Comparison of ENCODE assay signal across 23 cellular contexts in the genomic region with DNA sequence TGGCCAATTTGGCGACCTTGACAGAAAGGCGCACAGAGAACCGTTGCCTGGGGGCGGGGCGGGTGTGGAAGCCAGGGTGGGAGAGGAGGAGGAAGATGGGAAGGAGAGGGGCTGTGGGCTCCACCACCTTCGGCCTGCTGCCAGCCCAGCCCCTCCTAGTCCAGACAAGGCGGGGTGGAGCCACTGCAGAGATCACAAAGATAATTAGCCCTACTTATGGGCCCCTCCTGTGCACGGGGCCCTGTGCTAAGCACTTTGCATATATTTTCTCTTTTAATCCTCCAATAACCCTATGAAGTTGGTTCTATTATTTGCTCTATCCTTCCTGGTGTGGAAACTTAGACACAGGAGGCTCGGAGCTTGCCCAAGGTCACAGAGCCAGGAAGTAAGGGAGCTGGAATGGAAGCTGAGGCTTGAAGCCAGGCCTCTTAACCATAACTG. TPM values are rescaled to one million over a fixed set of nuclear protein-coding genes. Genes with fewer than 3 reads are reported as not detected.
"Had no signal": no experiment of that assay in that cellular context is flagged by ENCODE, and none has a peak within 500 bp of the region (broad histone marks: within the 10 kb centered on the region; RNA-seq: fewer than 3 reads in every experiment).

No MANE protein-coding gene starts in this region.

- H3K27ac ChIP-seq: brain microvascular endothelial cell, coronary artery, foreskin keratinocyte, left lung, parathyroid adenoma, sigmoid colon, tibial nerve, vagina had no signal

- DNase-seq: activated B cell treated with CpG ODN at 0.5 μM for 24 hours; activated CD4-positive, alpha-beta memory T cell treated with anti-CD3 and anti-CD28 coated beads, Interleukin-2, amount 10 ng/mL, durations not matched to agents 7 days and 5 days; activated CD4-positive, alpha-beta T cell treated with anti-CD3 and anti-CD28 coated beads for 48 hours; activated CD8-positive, alpha-beta memory T cell treated with anti-CD3 and anti-CD28 coated beads, Interleukin-2, amount 10 ng/mL, durations not matched to agents 7 days and 5 days; activated naive CD8-positive, alpha-beta T cell treated with anti-CD3 and anti-CD28 coated beads, Interleukin-2, amount 10 ng/mL, durations not matched to agents 7 days and 5 days; brain microvascular endothelial cell; central memory CD4-positive, alpha-beta T cell; foreskin keratinocyte; glutamatergic neuron; hypothalamus; kidney; left lung; mammary epithelial cell; sigmoid colon; stimulated activated naive CD4-positive, alpha-beta T cell; T-cell had no signal

- H3K9ac ChIP-seq: parathyroid adenoma had no signal

- H3K4me1 ChIP-seq: foreskin keratinocyte, parathyroid adenoma had no signal

- H3K27me3 ChIP-seq: vagina had no signal

- H3K4me3 Mint-ChIP-seq: activated B cell treated with CpG ODN at 0.5 μM for 24 hours; activated CD4-positive, alpha-beta memory T cell treated with anti-CD3 and anti-CD28 coated beads, Interleukin-2, amount 10 ng/mL, durations not matched to agents 7 days and 5 days; activated CD8-positive, alpha-beta memory T cell treated with anti-CD3 and anti-CD28 coated beads, Interleukin-2, amount 10 ng/mL, durations not matched to agents 7 days and 5 days; activated naive CD8-positive, alpha-beta T cell treated with anti-CD3 and anti-CD28 coated beads, Interleukin-2, amount 10 ng/mL, durations not matched to agents 7 days and 5 days; T-cell had no signal

- H3K4me3 ChIP-seq: coronary artery, left lung, sigmoid colon, tibial nerve, vagina had no signal

- H3K36me3 Mint-ChIP-seq: activated CD8-positive, alpha-beta memory T cell treated with anti-CD3 and anti-CD28 coated beads, Interleukin-2, amount 10 ng/mL, durations not matched to agents 7 days and 5 days; activated naive CD8-positive, alpha-beta T cell treated with anti-CD3 and anti-CD28 coated beads, Interleukin-2, amount 10 ng/mL, durations not matched to agents 7 days and 5 days; T-cell had no signal

- H3K9me3 Mint-ChIP-seq: activated B cell treated with CpG ODN at 0.5 μM for 24 hours; activated CD4-positive, alpha-beta memory T cell treated with anti-CD3 and anti-CD28 coated beads, Interleukin-2, amount 10 ng/mL, durations not matched to agents 7 days and 5 days; activated naive CD8-positive, alpha-beta T cell treated with anti-CD3 and anti-CD28 coated beads, Interleukin-2, amount 10 ng/mL, durations not matched to agents 7 days and 5 days; T-cell had no signal

- H3K36me3 ChIP-seq: brain microvascular endothelial cell, left lung, sigmoid colon, tibial nerve, vagina had no signal

- H3K9me3 ChIP-seq: left lung, sigmoid colon, tibial nerve, vagina had no signal

- H3K27ac Mint-ChIP-seq: activated B cell treated with CpG ODN at 0.5 μM for 24 hours; activated CD4-positive, alpha-beta memory T cell treated with anti-CD3 and anti-CD28 coated beads, Interleukin-2, amount 10 ng/mL, durations not matched to agents 7 days and 5 days; activated CD8-positive, alpha-beta memory T cell treated with anti-CD3 and anti-CD28 coated beads, Interleukin-2, amount 10 ng/mL, durations not matched to agents 7 days and 5 days; activated naive CD8-positive, alpha-beta T cell treated with anti-CD3 and anti-CD28 coated beads, Interleukin-2, amount 10 ng/mL, durations not matched to agents 7 days and 5 days; T-cell had no signal

- H2AFZ ChIP-seq: parathyroid adenoma had no signal

RNA-seq across cellular contexts. Expression of gene ECEL1, which starts 13.7 kb away (rescaled TPM):
- total RNA-seq: activated B cell treated with CpG ODN at 0.5 μM for 24 hours; activated CD4-positive, alpha-beta memory T cell treated with anti-CD3 and anti-CD28 coated beads, Interleukin-2, amount 10 ng/mL, durations not matched to agents 7 days and 5 days; activated naive CD8-positive, alpha-beta T cell treated with anti-CD3 and anti-CD28 coated beads, Interleukin-2, amount 10 ng/mL, durations not matched to agents 7 days and 5 days; epithelial cell of proximal tubule; fibroblast of lung; foreskin keratinocyte; mammary epithelial cell; myocyte; vagina had no signal
- polyA plus RNA-seq: fibroblast of lung, foreskin keratinocyte, mammary epithelial cell had no signal

RNA-seq across cellular contexts. Expression of gene PRSS56, which starts 18.8 kb away (rescaled TPM):
- total RNA-seq: activated B cell treated with CpG ODN at 0.5 μM for 24 hours; activated CD4-positive, alpha-beta memory T cell treated with anti-CD3 and anti-CD28 coated beads, Interleukin-2, amount 10 ng/mL, durations not matched to agents 7 days and 5 days; activated CD8-positive, alpha-beta memory T cell treated with anti-CD3 and anti-CD28 coated beads, Interleukin-2, amount 10 ng/mL, durations not matched to agents 7 days and 5 days; activated naive CD8-positive, alpha-beta T cell treated with anti-CD3 and anti-CD28 coated beads, Interleukin-2, amount 10 ng/mL, durations not matched to agents 7 days and 5 days; epithelial cell of proximal tubule; fibroblast of lung; foreskin keratinocyte; kidney; left lung; mammary epithelial cell; sigmoid colon; T-cell; tibial nerve; vagina had no signal
- polyA plus RNA-seq: fibroblast of lung, foreskin keratinocyte, mammary epithelial cell, sigmoid colon had no signal

RNA-seq across cellular contexts. Expression of gene CHRND, which starts 24.6 kb away (rescaled TPM):
- total RNA-seq: activated B cell treated with CpG ODN at 0.5 μM for 24 hours; activated CD4-positive, alpha-beta memory T cell treated with anti-CD3 and anti-CD28 coated beads, Interleukin-2, amount 10 ng/mL, durations not matched to agents 7 days and 5 days; activated CD8-positive, alpha-beta memory T cell treated with anti-CD3 and anti-CD28 coated beads, Interleukin-2, amount 10 ng/mL, durations not matched to agents 7 days and 5 days; activated naive CD8-positive, alpha-beta T cell treated with anti-CD3 and anti-CD28 coated beads, Interleukin-2, amount 10 ng/mL, durations not matched to agents 7 days and 5 days; epithelial cell of proximal tubule; fibroblast of lung; foreskin keratinocyte; kidney; left lung; mammary epithelial cell; sigmoid colon; T-cell; tibial nerve; vagina had no signal
- polyA plus RNA-seq: fibroblast of lung, foreskin keratinocyte, mammary epithelial cell, sigmoid colon had no signal

RNA-seq across cellular contexts. Expression of gene CHRNG, which starts 38.1 kb away (rescaled TPM):
- total RNA-seq: activated B cell treated with CpG ODN at 0.5 μM for 24 hours; activated CD4-positive, alpha-beta memory T cell treated with anti-CD3 and anti-CD28 coated beads, Interleukin-2, amount 10 ng/mL, durations not matched to agents 7 days and 5 days; activated CD8-positive, alpha-beta memory T cell treated with anti-CD3 and anti-CD28 coated beads, Interleukin-2, amount 10 ng/mL, durations not matched to agents 7 days and 5 days; activated naive CD8-positive, alpha-beta T cell treated with anti-CD3 and anti-CD28 coated beads, Interleukin-2, amount 10 ng/mL, durations not matched to agents 7 days and 5 days; epithelial cell of proximal tubule; fibroblast of lung; foreskin keratinocyte; kidney; left lung; mammary epithelial cell; sigmoid colon; T-cell; tibial nerve; vagina had no signal
- polyA plus RNA-seq: fibroblast of lung, foreskin keratinocyte, mammary epithelial cell, sigmoid colon had no signal

RNA-seq across cellular contexts. Expression of gene ALPI, which starts 45.4 kb away (rescaled TPM):
- total RNA-seq: activated B cell treated with CpG ODN at 0.5 μM for 24 hours; activated CD4-positive, alpha-beta memory T cell treated with anti-CD3 and anti-CD28 coated beads, Interleukin-2, amount 10 ng/mL, durations not matched to agents 7 days and 5 days; activated CD8-positive, alpha-beta memory T cell treated with anti-CD3 and anti-CD28 coated beads, Interleukin-2, amount 10 ng/mL, durations not matched to agents 7 days and 5 days; activated naive CD8-positive, alpha-beta T cell treated with anti-CD3 and anti-CD28 coated beads, Interleukin-2, amount 10 ng/mL, durations not matched to agents 7 days and 5 days; epithelial cell of proximal tubule; fibroblast of lung; foreskin keratinocyte; left lung; mammary epithelial cell; myocyte; sigmoid colon; T-cell; tibial nerve; vagina had no signal
- polyA plus RNA-seq: fibroblast of lung, foreskin keratinocyte, mammary epithelial cell had no signal
